34 cellular contexts compared by ENCODE assay signal in the genomic region with DNA sequence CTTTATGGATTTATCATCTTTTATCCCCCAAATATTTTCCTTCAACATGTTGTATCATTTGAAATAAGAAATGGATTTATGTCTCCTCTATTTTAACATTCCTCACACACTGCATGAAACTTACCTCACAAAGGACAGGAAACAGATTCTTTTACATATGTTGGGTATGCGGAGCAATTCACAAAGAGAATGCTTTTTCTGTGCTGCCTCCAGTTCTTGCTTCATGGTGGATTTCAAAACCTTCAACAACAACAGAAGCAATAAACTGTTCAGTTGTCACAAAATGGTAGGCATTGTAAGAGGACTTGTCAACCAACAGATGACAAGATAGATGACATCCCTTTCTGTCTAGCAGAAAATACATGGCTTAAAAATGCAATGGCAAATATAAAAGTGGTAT. TPM values are rescaled to one million over a fixed set of nuclear protein-coding genes. Genes with fewer than 3 reads are reported as not detected.
"Had no signal": no experiment of that assay in that cellular context is flagged by ENCODE, and none has a peak within 500 bp of the region (broad histone marks: within the 10 kb centered on the region; RNA-seq: fewer than 3 reads in every experiment).

No MANE protein-coding gene starts in this region.

- H3K4me3 ChIP-seq: PC-9 had no signal

- H3K4me1 Mint-ChIP-seq: activated CD4-positive, alpha-beta memory T cell treated with anti-CD3 and anti-CD28 coated beads, Interleukin-2, amount 10 ng/mL, durations not matched to agents 7 days and 5 days; activated CD8-positive, alpha-beta memory T cell treated with anti-CD3 and anti-CD28 coated beads, Interleukin-2, amount 10 ng/mL, durations not matched to agents 7 days and 5 days; activated naive CD4-positive, alpha-beta T cell treated with anti-CD3 and anti-CD28 coated beads, Interleukin-2, amount 10 ng/mL, durations not matched to agents 7 days and 5 days; activated naive CD8-positive, alpha-beta T cell treated with anti-CD3 and anti-CD28 coated beads, Interleukin-2, amount 50 U/mL, for 24 hours; brain had no signal

- H2AFZ ChIP-seq: PC-9 had no signal

- H3K36me3 Mint-ChIP-seq: activated CD8-positive, alpha-beta memory T cell treated with anti-CD3 and anti-CD28 coated beads, Interleukin-2, amount 10 ng/mL, durations not matched to agents 7 days and 5 days; activated naive CD4-positive, alpha-beta T cell treated with anti-CD3 and anti-CD28 coated beads, Interleukin-2, amount 10 ng/mL, durations not matched to agents 7 days and 5 days; brain had no signal

- H3K27me3 Mint-ChIP-seq: activated naive CD4-positive, alpha-beta T cell treated with anti-CD3 and anti-CD28 coated beads, Interleukin-2, amount 10 ng/mL, durations not matched to agents 7 days and 5 days had no signal

- DNase-seq: activated CD4-positive, alpha-beta memory T cell treated with anti-CD3 and anti-CD28 coated beads, Interleukin-2, amount 10 ng/mL, durations not matched to agents 7 days and 5 days; activated CD4-positive, alpha-beta T cell treated with anti-CD3 and anti-CD28 coated beads for 1 hour; activated CD4-positive, alpha-beta T cell treated with anti-CD3 and anti-CD28 coated beads for 48 hours; activated CD4-positive, CD25-positive, alpha-beta regulatory T cell; activated CD8-positive, alpha-beta memory T cell treated with anti-CD3 and anti-CD28 coated beads for 24 hours; activated CD8-positive, alpha-beta memory T cell treated with anti-CD3 and anti-CD28 coated beads, Interleukin-2, amount 10 ng/mL, durations not matched to agents 7 days and 5 days; activated CD8-positive, alpha-beta memory T cell treated with anti-CD3 and anti-CD28 coated beads, Interleukin-2, amount 50 U/mL, for 48 hours; activated effector memory CD4-positive, alpha-beta T cell treated with Interleukin-2 at 50 U/mL for 16 hours; activated naive CD4-positive, alpha-beta T cell treated with anti-CD3 and anti-CD28 coated beads, Interleukin-2, amount 10 ng/mL, durations not matched to agents 7 days and 5 days; activated naive CD8-positive, alpha-beta T cell treated with anti-CD3 and anti-CD28 coated beads, Interleukin-2, amount 50 U/mL, for 24 hours; activated T-cell treated with anti-CD3 and anti-CD28 coated beads, Interleukin-2, amount 50 U/mL, for 48 hours; anterior cingulate cortex; caudate nucleus; cerebellar nuclear complex; NCI-H1105; NCI-H1417 treated with DMSO at 0.1 percent for 48 hours; NCI-H1930; NCI-H2081 treated with DMSO at 0.1 percent for 48 hours; NCI-H345; NCI-H524 treated with DMSO at 0.1 percent for 48 hours; NK-92 treated with Interleukin-12 subunit alpha and Interleukin-12 subunit beta, amount 100 ng/mL, for 24 hours; PC-9; SW 1271; T-helper 1 cell; T-helper 2 cell; T-helper 9 cell had no signal

- H3K4me2 ChIP-seq: PC-9 had no signal

- H3K9me3 Mint-ChIP-seq: activated naive CD4-positive, alpha-beta T cell treated with anti-CD3 and anti-CD28 coated beads, Interleukin-2, amount 10 ng/mL, durations not matched to agents 7 days and 5 days had no signal

- H3K27ac Mint-ChIP-seq: activated CD4-positive, alpha-beta memory T cell treated with anti-CD3 and anti-CD28 coated beads, Interleukin-2, amount 10 ng/mL, durations not matched to agents 7 days and 5 days; activated CD8-positive, alpha-beta memory T cell treated with anti-CD3 and anti-CD28 coated beads, Interleukin-2, amount 10 ng/mL, durations not matched to agents 7 days and 5 days; activated naive CD4-positive, alpha-beta T cell treated with anti-CD3 and anti-CD28 coated beads, Interleukin-2, amount 10 ng/mL, durations not matched to agents 7 days and 5 days; activated naive CD8-positive, alpha-beta T cell; activated naive CD8-positive, alpha-beta T cell treated with anti-CD3 and anti-CD28 coated beads, Interleukin-2, amount 50 U/mL, for 24 hours; brain had no signal

- H3K27ac ChIP-seq: PC-9, RWPE1, VCaP had no signal

- H3K4me3 Mint-ChIP-seq: activated CD4-positive, alpha-beta memory T cell treated with anti-CD3 and anti-CD28 coated beads, Interleukin-2, amount 10 ng/mL, durations not matched to agents 7 days and 5 days; activated CD8-positive, alpha-beta memory T cell treated with anti-CD3 and anti-CD28 coated beads, Interleukin-2, amount 10 ng/mL, durations not matched to agents 7 days and 5 days; activated naive CD4-positive, alpha-beta T cell treated with anti-CD3 and anti-CD28 coated beads, Interleukin-2, amount 10 ng/mL, durations not matched to agents 7 days and 5 days; activated naive CD8-positive, alpha-beta T cell; activated naive CD8-positive, alpha-beta T cell treated with anti-CD3 and anti-CD28 coated beads, Interleukin-2, amount 50 U/mL, for 24 hours; brain had no signal

- ATAC-seq: activated CD8-positive, alpha-beta memory T cell treated with anti-CD3 and anti-CD28 coated beads, Interleukin-2, amount 10 ng/mL, durations not matched to agents 7 days and 5 days; activated naive CD8-positive, alpha-beta T cell treated with anti-CD3 and anti-CD28 coated beads, Interleukin-2, amount 50 U/mL, for 24 hours; Right ventricle myocardium inferior had no signal

RNA-seq across cellular contexts. Expression of gene SLC22A24, which starts 36.5 kb away (rescaled TPM):
- total RNA-seq: activated CD4-positive, alpha-beta memory T cell treated with anti-CD3 and anti-CD28 coated beads, Interleukin-2, amount 10 ng/mL, durations not matched to agents 7 days and 5 days; activated CD8-positive, alpha-beta memory T cell treated with anti-CD3 and anti-CD28 coated beads, Interleukin-2, amount 10 ng/mL, durations not matched to agents 7 days and 5 days; bronchial epithelial cell; M059J; OCI-LY7; PC-9; Right ventricle myocardium inferior had no signal
